Comparison of ENCODE assay signal across 16 cellular contexts in the genomic region with DNA sequence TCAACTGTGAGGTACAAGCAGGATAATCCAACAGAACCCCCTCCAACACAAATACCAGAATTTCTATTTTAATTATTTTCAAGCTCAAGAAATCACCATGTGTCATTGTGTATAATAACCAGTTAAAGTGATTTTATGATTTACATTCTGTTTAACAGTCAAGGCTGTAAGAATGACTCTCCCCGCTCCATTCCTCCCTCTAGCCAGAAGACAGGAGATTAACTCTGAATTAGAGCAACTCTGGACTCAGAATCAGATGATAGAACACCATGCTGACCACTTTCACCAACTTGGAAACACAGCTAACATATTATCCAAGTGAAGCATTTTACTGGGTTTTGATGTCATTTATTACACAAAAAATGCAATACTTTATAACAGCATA.
A peak's percentile ranks its signal among the peaks of the same experiment; 100 is the strongest.
DNase-seq lines count a peak whose midpoint lies in the region; ATAC-seq and TF ChIP-seq lines count a peak whose summit lies in the region.
"Had no signal": no experiment of that assay in that cellular context is flagged by ENCODE, and none has a peak within 500 bp of the region (broad histone marks: within the 10 kb centered on the region; RNA-seq: fewer than 3 reads in every experiment).

No MANE protein-coding gene starts in this region.

- no peaks in the 10 kb centered on the region for H3K27me3 ChIP-seq in CD4-positive, alpha-beta T cell (ENCODE audit: control insufficient read depth, insufficient read depth, low read length)
- no peaks in the 10 kb centered on the region for H3K27me3 ChIP-seq in mesenchymal stem cell (ENCODE audit: control insufficient read depth in 1 of 2, insufficient read depth in 1 of 2, low read length in 2 of 2)
- H3K27me3 ChIP-seq: BLaER1 treated with 17β-estradiol and CSF1 and Interleukin-3, amounts not matched to agents 10 nM and 100 nM; neural progenitor cell; thyroid gland had no signal

- no peaks in the 10 kb centered on the region for H3K9me3 ChIP-seq in CD4-positive, alpha-beta T cell (ENCODE audit: control insufficient read depth, low read length)
- H3K9me3 ChIP-seq in mesenchymal stem cell (ENCODE audit: control insufficient read depth, low read length): no peaks in the 10 kb centered on the region
- H3K9me3 ChIP-seq: BLaER1 treated with 17β-estradiol and CSF1 and Interleukin-3, amounts not matched to agents 10 nM and 100 nM; thyroid gland had no signal

- WGBS in mesenchymal stem cell: 33% methylated on average over 1 of the region's 1 CpG

- POLR2A ChIA-PET in CD4-positive, alpha-beta T cell (lab: Charles Lee): interaction anchor here (1.8 kb wide), 1 partner anchor 73 kb away, joined by 7 read pairs; no protein-coding TSS in a partner anchor

- intact Hi-C loops in CD4-positive, alpha-beta T cell (cut with DNase I, micrococcal nuclease): loop anchor here in 1 of 2 experiments (5.0 kb wide), 1 partner anchor 61 kb away; no protein-coding TSS in a partner anchor
- intact Hi-C loops in cardiac septum (cut with DNase I): no loop called here

- no peak for ATAC-seq in CD4-positive, alpha-beta T cell (ENCODE audit: poor library complexity)
- ATAC-seq in GM21447 (IDR thresholded peaks at IDR 0.05; ENCODE audit: unreplicated experiment): no peak
- ATAC-seq in HG03378 (IDR thresholded peaks at IDR 0.05; ENCODE audit: unreplicated experiment): no peak

- H3K27me3 Mint-ChIP-seq in CD4-positive, alpha-beta T cell: no peaks in the 10 kb centered on the region
- no peaks in the 10 kb centered on the region; the same call in 1 of the 2 replicates for H3K27me3 Mint-ChIP-seq in HFFc6 (ENCODE audit: insufficient read depth)

- no peak overlapping the region for H3K4me3 Mint-ChIP-seq in CD4-positive, alpha-beta T cell
- H3K4me3 Mint-ChIP-seq in HFFc6: peak overlapping the region; percentile 66
- H3K4me3 Mint-ChIP-seq: neural progenitor cell had no signal

- H3K36me3 Mint-ChIP-seq in CD4-positive, alpha-beta T cell (ENCODE audit: low read depth): peaks cover 71% of the 10 kb centered on the region
- H3K36me3 Mint-ChIP-seq in HFFc6 (ENCODE audit: low read depth): peaks cover 26% of the 10 kb centered on the region

- no peak overlapping the region for H2AFZ ChIP-seq in mesenchymal stem cell (ENCODE audit: low read depth, low read length)
- H2AFZ ChIP-seq: neural progenitor cell had no signal

- no peak overlapping the region for H2BK5ac ChIP-seq in mesenchymal stem cell (ENCODE audit: low read depth, low read length, poor library complexity, severe bottlenecking)

- peaks cover 3% of the 10 kb centered on the region for H3K79me1 ChIP-seq in mesenchymal stem cell (replicated peaks; ENCODE audit: low read length, poor library complexity, severe bottlenecking)

- CTCF ChIA-PET in CD4-positive, alpha-beta T cell (lab: Charles Lee): no interaction called here

- peaks cover 23% of the 10 kb centered on the region for H3K4me1 Mint-ChIP-seq in CD4-positive, alpha-beta T cell (ENCODE audit: low read depth)
- H3K4me1 Mint-ChIP-seq in HFFc6 (ENCODE audit: low read depth): peaks cover 35% of the 10 kb centered on the region

- H3K27ac Mint-ChIP-seq in CD4-positive, alpha-beta T cell: peak overlapping the region; percentile 6
- H3K27ac Mint-ChIP-seq in HFFc6: peak overlapping the region; percentile 84
- H3K27ac Mint-ChIP-seq: neural progenitor cell had no signal

- H4K91ac ChIP-seq in mesenchymal stem cell (ENCODE audit: low read length): no peak overlapping the region

- no peak overlapping the region for H3K9ac ChIP-seq in mesenchymal stem cell (ENCODE audit: low read length)
- H3K9ac ChIP-seq: BLaER1 treated with 17β-estradiol and CSF1 and Interleukin-3, amounts not matched to agents 10 nM and 100 nM; neural progenitor cell had no signal

- H2BK12ac ChIP-seq in mesenchymal stem cell (ENCODE audit: low read length in 2 of 2): no peak overlapping the region

- no peak overlapping the region for H3K4me3 ChIP-seq in mesenchymal stem cell (ENCODE audit: insufficient read depth in 1 of 2, low read depth in 1 of 2, low read length in 2 of 2)
- H3K4me3 ChIP-seq: BLaER1 treated with 17β-estradiol and CSF1 and Interleukin-3, amounts not matched to agents 10 nM and 100 nM; neural progenitor cell; thyroid gland had no signal

- no peak overlapping the region for H3K4me2 ChIP-seq in mesenchymal stem cell (ENCODE audit: low read length, poor library complexity, severe bottlenecking)
- H3K4me2 ChIP-seq: BLaER1 treated with 17β-estradiol and CSF1 and Interleukin-3, amounts not matched to agents 10 nM and 100 nM; neural progenitor cell had no signal

- H3K14ac ChIP-seq in mesenchymal stem cell (ENCODE audit: low read length in 2 of 2): no peak overlapping the region

- no peak overlapping the region for H3K23ac ChIP-seq in mesenchymal stem cell (ENCODE audit: low read length in 2 of 2)

- no peaks in the 10 kb centered on the region for H3K9me3 Mint-ChIP-seq in CD4-positive, alpha-beta T cell
- H3K9me3 Mint-ChIP-seq in HFFc6: no peaks in the 10 kb centered on the region
- H3K9me3 Mint-ChIP-seq: neural progenitor cell had no signal

- H2AK5ac ChIP-seq in mesenchymal stem cell (ENCODE audit: low read length, severe bottlenecking): no peak overlapping the region

- no peak overlapping the region for H2BK15ac ChIP-seq in mesenchymal stem cell (ENCODE audit: low read depth, poor library complexity, severe bottlenecking)

- H3K36me3 ChIP-seq in mesenchymal stem cell (ENCODE audit: control insufficient read depth in 1 of 2, insufficient read depth in 2 of 2, low read depth in 1 of 2, low read length in 2 of 2): peaks cover 4 to 78% of the 10 kb centered on the region in 2 experiments
- H3K36me3 ChIP-seq: thyroid gland had no signal

- no peak overlapping the region for H3K27ac ChIP-seq in CD4-positive, alpha-beta T cell (ENCODE audit: low read depth, low read length)
- H3K27ac ChIP-seq in mesenchymal stem cell (ENCODE audit: low read length, poor library complexity, severe bottlenecking): peak overlapping the region; percentile 2
- H3K27ac ChIP-seq: BLaER1 treated with 17β-estradiol and CSF1 and Interleukin-3, amounts not matched to agents 10 nM and 100 nM; neural progenitor cell; thyroid gland had no signal

- H3K4ac ChIP-seq in mesenchymal stem cell (ENCODE audit: low read depth in 1 of 2, low read length in 2 of 2): no peak overlapping the region

- no peak for DNase-seq in CD4-positive, alpha-beta T cell
- DNase-seq in HFFc6 (peak; percentile 26), astrocyte of the hippocampus (ENCODE audit: low read depth, low spot score) (peak; percentile 22), mesenchymal stem cell (no peak), NCI-H2081 treated with DMSO at 0.1 percent for 48 hours (lab: John Stamatoyannopoulos, UW) (no peak), cardiac septum (ENCODE audit: low spot score) (no peak)
- DNase-seq: activated CD4-positive, alpha-beta T cell treated with anti-CD3 and anti-CD28 coated beads, Interleukin-2, amount 50 U/mL, for 4 hours; activated T-cell treated with anti-CD3 and anti-CD28 coated beads, Interleukin-2, amount 50 U/mL, for 1 hour; foreskin melanocyte; NCI-H1930; stimulated activated naive CD4-positive, alpha-beta T cell; thyroid gland had no signal

- H4K8ac ChIP-seq in mesenchymal stem cell (ENCODE audit: low read length): no peak overlapping the region

- no peak overlapping the region for H3K18ac ChIP-seq in mesenchymal stem cell (ENCODE audit: low read depth in 1 of 2, low read length in 2 of 2)

- no peaks in the 10 kb centered on the region for H3K4me1 ChIP-seq in mesenchymal stem cell (ENCODE audit: control insufficient read depth, insufficient read depth, low read depth, low read length)
- H3K4me1 ChIP-seq: BLaER1 treated with 17β-estradiol and CSF1 and Interleukin-3, amounts not matched to agents 10 nM and 100 nM; neural progenitor cell; thyroid gland had no signal

- no peak for TF ChIP-seq CTCF in CD4-positive, alpha-beta T cell (IDR thresholded peaks at IDR 0.05)
- peak; percentile 19; the same call in 1 of the 2 replicates for TF ChIP-seq CTCF in HFFc6 (IDR thresholded peaks at IDR 0.05)

- no peak overlapping the region for H2BK120ac ChIP-seq in mesenchymal stem cell (ENCODE audit: low read depth, low read length)

Comparison
In these comparisons a context has a peak if more than half of its experiments do, and no peak if none do; other contexts are left out.
1. DNase-seq: peak in HFFc6 (single experiment) and astrocyte of the hippocampus (single experiment); none in CD4-positive, alpha-beta T cell (0 of 10), mesenchymal stem cell (single experiment), NCI-H2081 treated with DMSO at 0.1 percent for 48 hours (single experiment) and cardiac septum (single experiment).